8 cellular contexts compared by ENCODE assay signal in the genomic region with DNA sequence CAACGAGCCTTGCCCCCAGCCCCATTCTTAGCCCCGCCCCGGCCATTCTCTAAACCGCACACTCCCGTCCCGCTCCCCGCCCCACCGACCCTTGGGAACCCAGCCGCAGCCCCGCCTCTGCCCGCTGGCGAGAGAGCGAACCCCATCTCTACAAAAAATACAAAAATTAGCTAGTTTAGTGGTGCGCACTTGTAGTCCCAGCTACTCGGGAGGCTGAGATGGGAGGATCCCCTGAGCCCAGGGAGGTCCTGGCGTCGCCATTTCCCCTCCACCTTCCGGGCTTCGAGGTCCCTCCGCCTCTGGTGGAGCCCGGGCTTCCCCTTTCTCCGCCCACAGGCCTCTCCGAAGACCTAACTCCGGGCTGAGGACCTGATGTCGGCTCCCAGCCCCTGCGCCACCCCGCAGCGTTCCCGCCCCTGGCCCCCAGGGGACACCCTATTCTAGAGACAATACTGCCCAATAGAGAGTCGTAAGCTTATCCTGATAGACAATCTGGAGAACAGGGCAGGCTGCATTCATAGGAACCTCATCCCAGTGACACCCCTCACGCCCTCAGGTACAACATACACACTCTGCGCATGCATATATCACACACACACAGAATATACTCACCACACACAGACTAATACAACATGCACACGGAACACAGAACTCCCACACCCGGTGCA. TPM values are rescaled to one million over a fixed set of nuclear protein-coding genes. Genes with fewer than 3 reads are reported as not detected.
DNase-seq lines count a peak whose midpoint lies in the region; ATAC-seq and TF ChIP-seq lines count a peak whose summit lies in the region.

No MANE protein-coding gene starts in this region.

- ATAC-seq in Panc1 = peak; percentile 22
- no peak for ATAC-seq in GM18498 (IDR thresholded peaks at IDR 0.05; ENCODE audit: unreplicated experiment)

- peaks cover 16% of the 10 kb centered on the region for H3K4me1 Mint-ChIP-seq in activated naive CD8-positive, alpha-beta T cell treated with anti-CD3 and anti-CD28 coated beads for 36 hours
- H3K4me1 Mint-ChIP-seq in immature natural killer cell = peaks cover 17 to 23% of the 10 kb centered on the region in 2 donors

- H3K36me3 Mint-ChIP-seq in activated naive CD8-positive, alpha-beta T cell treated with anti-CD3 and anti-CD28 coated beads for 36 hours = no peaks in the 10 kb centered on the region
- H3K36me3 Mint-ChIP-seq in immature natural killer cell = peaks cover 0 to 7% (median 0%) of the 10 kb centered on the region in 3 donors

- in situ Hi-C loops in Panc1 (cut with HindIII; ENCODE audit: low pct_unique_long_range_greater_than_20kb, low sequenced_read_pairs) = no loop called here

- H3K27ac ChIP-seq in Panc1 (ENCODE audit: low read length) = peak overlapping the region; percentile 92

- CTCF ChIA-PET in Panc1 (lab: Charles Lee) = no interaction called here

- peaks cover 29% of the 10 kb centered on the region for H3K4me1 ChIP-seq in Panc1 (ENCODE audit: control insufficient read depth, insufficient read depth, low read length)

- intact Hi-C loops in Panc1 (cut with micrococcal nuclease; ENCODE audit: unreplicated experiment) = no loop called here
- intact Hi-C loops in posterior vena cava (cut with DNase I) = no loop called here

- H3K27me3 Mint-ChIP-seq in activated naive CD8-positive, alpha-beta T cell treated with anti-CD3 and anti-CD28 coated beads for 36 hours = peaks cover 28% of the 10 kb centered on the region
- peaks cover 2 to 16% (median 6%) of the 10 kb centered on the region in 3 donors for H3K27me3 Mint-ChIP-seq in immature natural killer cell (ENCODE audit: low read depth in 3 of 3)

- DNase-seq in GM20000 (ENCODE audit: low spot score) (peak; percentile 87), Panc1 (ENCODE audit: low read depth, low spot score) (no peak), immature natural killer cell (peak; percentile 46 to 47 (median 47)), NCI-H146 treated with DMSO at 0.1 percent for 48 hours (lab: John Stamatoyannopoulos, UW; ENCODE audit: unreplicated experiment) (no peak), posterior vena cava (ENCODE audit: low spot score) (no peak)
- DNase-seq in activated naive CD8-positive, alpha-beta T cell treated with anti-CD3 and anti-CD28 coated beads for 36 hours = peak; percentile 80
- DNase-seq in stimulated activated CD4-positive, alpha-beta T cell treated with anti-CD3 and anti-CD28 coated beads, Interleukin-4, amount 100 ng/mL, for 4 hours = peak; percentile 59 to 69

- POLR2A ChIA-PET in Panc1 (lab: Charles Lee) = interaction anchor here (0.6 to 2.5 kb wide), 3 partner anchors 8 to 16 kb away, joined by 3 to 39 read pairs (median 7); a partner anchor contains a TSS

- TF ChIP-seq CTCF in GM20000 (IDR thresholded peaks at IDR 0.05; ENCODE audit: extremely low read depth, missing control alignments) (no peak), Panc1 (IDR thresholded peaks at IDR 0.05) (no peak)

- H3K4me3 ChIP-seq in Panc1 (ENCODE audit: low read depth in 2 of 2, low read length in 2 of 2) = peak overlapping the region; percentile 55 to 69

- peak overlapping the region; percentile 94 for H3K27ac Mint-ChIP-seq in activated naive CD8-positive, alpha-beta T cell treated with anti-CD3 and anti-CD28 coated beads for 36 hours
- H3K27ac Mint-ChIP-seq in immature natural killer cell = peak overlapping the region; percentile 60 to 86 (median 82)

- H3K36me3 ChIP-seq in Panc1 (ENCODE audit: control insufficient read depth, insufficient read depth, low read length) = peaks cover 5% of the 10 kb centered on the region

- no peaks in the 10 kb centered on the region for H3K9me3 ChIP-seq in Panc1 (ENCODE audit: control insufficient read depth, insufficient read depth, low read depth, low read length)

- no peaks in the 10 kb centered on the region for H3K27me3 ChIP-seq in Panc1 (ENCODE audit: control insufficient read depth, insufficient read depth, low read length)

- no TSS peak for BruUV-seq in Panc1 (replicated peaks; lab: Mats Ljungman, UMichigan)

- no peaks in the 10 kb centered on the region for H3K9me3 Mint-ChIP-seq in activated naive CD8-positive, alpha-beta T cell treated with anti-CD3 and anti-CD28 coated beads for 36 hours
- H3K9me3 Mint-ChIP-seq in immature natural killer cell = no peaks in the 10 kb centered on the region

- H3K4me3 Mint-ChIP-seq in activated naive CD8-positive, alpha-beta T cell treated with anti-CD3 and anti-CD28 coated beads for 36 hours = peak overlapping the region; percentile 88
- H3K4me3 Mint-ChIP-seq in immature natural killer cell = peak overlapping the region; percentile 85 to 95 (median 89)

RNA-seq across cellular contexts. Expression of a gene that starts 0.5 kb away (rescaled TPM):
- total RNA-seq in Panc1 (2021; ENCODE audit: unreplicated experiment) (4.9 TPM), posterior vena cava (1 to 10 TPM; 1.2 to 2.1 TPM)
- 3.6 TPM for polyA plus RNA-seq in Panc1 (2012; ENCODE audit: insufficient read length)
- total RNA-seq in activated naive CD8-positive, alpha-beta T cell treated with anti-CD3 and anti-CD28 coated beads for 36 hours = 1 to 10 TPM; 3.1 to 3.9 TPM
- 1 to 10 TPM in 1 of 3 donors, under 1 TPM in 2; 0.59 to 1.8 (median 0.60) TPM for polyA plus RNA-seq in immature natural killer cell

RNA-seq across cellular contexts. Expression of a gene that starts 5.5 kb away (rescaled TPM):
- total RNA-seq in Panc1 (2021; ENCODE audit: unreplicated experiment) (284 TPM), posterior vena cava (10 to 100 TPM; 75.0 to 90.2 TPM)
- polyA plus RNA-seq in Panc1 (2012; ENCODE audit: insufficient read length) = 260 TPM
- 1 to 10 TPM; 7.6 to 8.2 TPM for total RNA-seq in activated naive CD8-positive, alpha-beta T cell treated with anti-CD3 and anti-CD28 coated beads for 36 hours
- 1 to 10 TPM; 2.3 to 6.1 (median 5.3) TPM for polyA plus RNA-seq in immature natural killer cell

RNA-seq across cellular contexts. Expression of a gene that starts 7.6 kb away (rescaled TPM):
- 1,475 TPM for total RNA-seq in Panc1 (2021; ENCODE audit: unreplicated experiment)
- polyA plus RNA-seq in Panc1 (2012; ENCODE audit: insufficient read length) = 1,113 TPM
- total RNA-seq in activated naive CD8-positive, alpha-beta T cell treated with anti-CD3 and anti-CD28 coated beads for 36 hours = 1,000 to 10,000 TPM; 2,447 to 2,533 TPM
- polyA plus RNA-seq in immature natural killer cell = 1,000 to 10,000 TPM; 2,545 to 3,232 (median 2,896) TPM
- 100 to 1,000 TPM; 981 to 999 TPM for total RNA-seq in posterior vena cava

RNA-seq across cellular contexts. Expression of a gene that starts 13.9 kb away (rescaled TPM):
- 55.7 TPM for total RNA-seq in Panc1 (2021; ENCODE audit: unreplicated experiment)
- polyA plus RNA-seq in Panc1 (2012; ENCODE audit: insufficient read length) = 52.2 TPM
- 10 to 100 TPM; 15.5 to 17.8 TPM for total RNA-seq in activated naive CD8-positive, alpha-beta T cell treated with anti-CD3 and anti-CD28 coated beads for 36 hours
- not detected for polyA plus RNA-seq in immature natural killer cell
- 1 to 10 TPM; 2.2 to 3.1 TPM for total RNA-seq in posterior vena cava

RNA-seq across cellular contexts. Expression of a gene that starts 16.4 kb away (rescaled TPM):
- total RNA-seq in Panc1 (2021; ENCODE audit: unreplicated experiment) (11.9 TPM), posterior vena cava (1 to 10 TPM; 2.3 TPM)
- polyA plus RNA-seq in Panc1 (2012; ENCODE audit: insufficient read length) = 9.1 TPM
- 1 to 10 TPM; 4.8 to 5.6 TPM for total RNA-seq in activated naive CD8-positive, alpha-beta T cell treated with anti-CD3 and anti-CD28 coated beads for 36 hours
- polyA plus RNA-seq in immature natural killer cell = 1 to 10 TPM; 1.7 to 4.2 (median 3.6) TPM

Comparison
In these comparisons a context has a peak if more than half of its experiments do, and no peak if none do; other contexts are left out.
1. DNase-seq: peak in GM20000 (single experiment), activated naive CD8-positive, alpha-beta T cell treated with anti-CD3 and anti-CD28 coated beads for 36 hours (single experiment), immature natural killer cell (3 of 3) and stimulated activated CD4-positive, alpha-beta T cell treated with anti-CD3 and anti-CD28 coated beads, Interleukin-4, amount 100 ng/mL, for 4 hours (2 of 2); none in Panc1 (single experiment), NCI-H146 treated with DMSO at 0.1 percent for 48 hours (single experiment) and posterior vena cava (single experiment).
2. RNA of a gene that starts 5.5 kb away (total RNA-seq): 284 TPM in Panc1 (single experiment) and 75.0 to 90.2 TPM in posterior vena cava; 7.6 to 8.2 TPM in activated naive CD8-positive, alpha-beta T cell treated with anti-CD3 and anti-CD28 coated beads for 36 hours; every median in the first group is over 4 times any median in the second.